Comparison of ENCODE assay signal across 16 cellular contexts in the genomic region with DNA sequence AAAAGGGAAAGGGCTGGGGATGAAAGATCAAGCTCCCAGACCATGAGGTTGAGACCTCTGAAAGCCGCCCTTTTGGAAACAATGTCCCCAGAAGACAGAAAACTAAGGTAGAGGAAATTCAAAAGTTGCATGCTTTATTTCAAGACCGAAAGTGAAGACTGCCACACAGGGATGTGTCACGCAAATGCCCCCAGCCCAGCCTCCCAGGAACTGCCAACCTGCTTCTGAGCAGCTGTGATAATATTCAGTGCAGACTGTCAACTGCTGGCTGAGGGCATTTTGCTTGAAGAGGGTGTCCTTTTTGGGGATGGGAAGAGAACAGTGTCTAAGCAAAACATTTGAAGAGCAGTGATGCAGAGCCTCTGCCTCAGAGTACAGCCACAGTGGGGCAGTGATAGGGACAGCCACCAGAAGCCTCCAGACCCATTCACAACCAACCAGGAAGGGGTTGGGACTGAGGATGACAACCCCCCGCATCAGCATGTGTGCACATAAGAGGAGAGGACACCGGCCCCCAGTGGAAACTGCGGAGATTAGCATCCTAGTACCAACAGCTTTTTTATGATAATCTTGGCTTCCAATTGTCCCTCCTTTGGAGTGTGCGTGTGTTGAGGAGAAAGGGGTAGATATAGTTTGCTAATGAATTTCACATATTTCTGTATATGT. TPM values are rescaled to one million over a fixed set of nuclear protein-coding genes. Genes with fewer than 3 reads are reported as not detected.
DNase-seq lines count a peak whose midpoint lies in the region; ATAC-seq, FAIRE-seq and TF ChIP-seq lines count a peak whose summit lies in the region.
"Had no signal": no experiment of that assay in that cellular context is flagged by ENCODE, and none has a peak within 500 bp of the region (broad histone marks: within the 10 kb centered on the region; RNA-seq: fewer than 3 reads in every experiment).

No MANE protein-coding gene starts in this region.

- TF ChIP-seq CTCF in A549 (IDR thresholded peaks at IDR 0.05) (no peak), K562 (IDR thresholded peaks at IDR 0.05 in 2 of 3, conservative IDR thresholded peaks at IDR 0.05 in 1 of 3; ENCODE audit: insufficient read depth in 2 of 3, low read depth in 1 of 3, low read length in 3 of 3) (peak; percentile 22 to 43 (median 39); a peak in 4 of 6 replicates)

- POLR2A ChIA-PET in A549 (lab: Yijun Ruan, JAX) = no interaction called here
- POLR2A ChIA-PET in K562 (lab: Yijun Ruan, JAX) = interaction anchor here (1.0 to 2.9 kb wide), 5 partner anchors 11 to 83 kb away, joined by 5 to 14 read pairs (median 6); a partner anchor contains a TSS

- DNase-seq in A549 (ENCODE audit: low read depth in 1 of 2, low spot score in 1 of 2) (peak in 1 of 2 experiments; percentile 28), GM18507 (ENCODE audit: extremely low spot score, insufficient read length, low read depth) (no peak), NCI-H69 (lab: John Stamatoyannopoulos, UW) (peak; percentile 8), K562 (ENCODE audit: extremely low read depth in 1 of 4, low spot score in 3 of 4) (peak in 2 of 4 experiments; percentile 45 to 60), NCI-H2107 treated with DMSO at 0.1 percent for 48 hours (lab: John Stamatoyannopoulos, UW; ENCODE audit: unreplicated experiment) (no peak), AG20443 (ENCODE audit: low spot score) (no peak)
- DNase-seq: activated CD4-positive, alpha-beta T cell treated with anti-CD3 and anti-CD28 coated beads, Interleukin-2, amount 50 U/mL, for 4 hours; activated effector memory CD4-positive, alpha-beta T cell treated with anti-CD3 and anti-CD28 coated beads, Interleukin-2, amount 50 U/mL, for 16 hours; left colon; NCI-H1092 treated with DMSO at 0.1 percent for 48 hours; NCI-H510A treated with DMSO at 0.1 percent for 48 hours; stimulated activated CD4-positive, alpha-beta T cell treated with anti-CD3 and anti-CD28 coated beads, Interleukin-12 subunit alpha, Interleukin-12 subunit beta, amount 100 ng/mL, for 4 hours had no signal

- ATAC-seq in A549 = peak; percentile 59 to 79; a peak in 5 of 6 replicates
- peak; percentile 92 for ATAC-seq in K562
- ATAC-seq in GM21360 (IDR thresholded peaks at IDR 0.05; ENCODE audit: unreplicated experiment) = no peak
- ATAC-seq in GM21390 (IDR thresholded peaks at IDR 0.05; ENCODE audit: unreplicated experiment) = no peak
- ATAC-seq: esophagus mucosa, left colon had no signal

- H3K4me1 ChIP-seq in A549 = no peaks in the 10 kb centered on the region
- no peaks in the 10 kb centered on the region for H3K4me1 ChIP-seq in K562 (replicated peaks in 1 of 2; ENCODE audit: control insufficient read depth in 2 of 2, insufficient read depth in 2 of 2, low read length in 2 of 2)

- BruUV-seq in K562 (replicated peaks; lab: Mats Ljungman, UMichigan) = no TSS peak

- no peaks in the 10 kb centered on the region for H3K9me1 ChIP-seq in K562 (ENCODE audit: control insufficient read depth, insufficient read depth, low read length)

- FAIRE-seq in A549 (lab: Jason Lieb, UNC) (no peak), GM18507 (lab: Jason Lieb, UNC) (peak; percentile 56), K562 (lab: Jason Lieb, UNC) (no peak)
- FAIRE-seq: astrocyte had no signal

- no peaks in the 10 kb centered on the region for H3K79me2 ChIP-seq in K562 (ENCODE audit: control insufficient read depth, insufficient read depth, low read length)

- TF ChIP-seq EP300 in A549 (IDR thresholded peaks at IDR 0.05) (no peak), K562 (IDR thresholded peaks at IDR 0.05; ENCODE audit: low read length) (no peak)

- intact Hi-C loops in K562 (cut with micrococcal nuclease) = no loop called here

- no peaks in the 10 kb centered on the region for H3K36me3 ChIP-seq in K562 (ENCODE audit: control insufficient read depth, insufficient read depth, low read length)

- 64% methylated on average over 6 of the region's 7 CpGs for WGBS in A549 (ENCODE audit: missing lambda C conversion rate)
- 4% methylated on average over 7 of the region's 7 CpGs for WGBS in K562 (ENCODE audit: insufficient coverage, low coverage, missing lambda C conversion rate)

- no peak overlapping the region for H3K4me3 ChIP-seq in A549
- no peak overlapping the region for H3K4me3 ChIP-seq in K562

- H3K4me2 ChIP-seq in A549 = no peak overlapping the region
- no peak overlapping the region for H3K4me2 ChIP-seq in K562 (ENCODE audit: insufficient read depth, low read length)

- H3K27me3 ChIP-seq in K562 (ENCODE audit: control insufficient read depth in 2 of 2, insufficient read depth in 2 of 2, low read length in 2 of 2) = peaks cover 20 to 38% of the 10 kb centered on the region in 2 experiments

- H3K9me3 ChIP-seq in A549 = no peaks in the 10 kb centered on the region
- no peaks in the 10 kb centered on the region for H3K9me3 ChIP-seq in K562 (replicated peaks; ENCODE audit: control insufficient read depth, insufficient read depth, low read depth, low read length)

- CTCF ChIA-PET in A549 (lab: Yijun Ruan, JAX) (interaction anchor here (1.3 kb wide), 1 partner anchor 26 kb away, joined by 6 read pairs; no protein-coding TSS in a partner anchor), K562 (lab: Yijun Ruan, JAX; ENCODE audit: low intra/inter-chr PET ratio) (interaction anchor here (0.5 kb wide), 1 partner anchor 81 kb away, joined by 3 read pairs; no protein-coding TSS in a partner anchor)

- H3K27ac ChIP-seq in A549 = no peak overlapping the region
- H3K27ac ChIP-seq in K562 (ENCODE audit: extremely low read depth, low read depth, low read length) = no peak overlapping the region

- TF ChIP-seq RAD21 in A549 (conservative IDR thresholded peaks at IDR 0.05 in 1 of 2, IDR thresholded peaks at IDR 0.05 in 1 of 2) (no peak), K562 (CRISPR knock-in tag; conservative IDR thresholded peaks at IDR 0.05 in 1 of 2, IDR thresholded peaks at IDR 0.05 in 1 of 2) (peak; percentile 22 to 65)

- no peak overlapping the region for H3K9ac ChIP-seq in K562 (ENCODE audit: insufficient read depth in 1 of 2, low read depth in 2 of 2, low read length in 2 of 2)

- TF ChIP-seq POLR2A in A549 (IDR thresholded peaks at IDR 0.05; ENCODE audit: low read length) (no peak), K562 (conservative IDR thresholded peaks at IDR 0.05) (no peak)

- in situ Hi-C loops in K562 (cut with MboI) = no loop called here

- H2AFZ ChIP-seq in K562 (ENCODE audit: low read depth, low read length) = no peak overlapping the region

- no peaks in the 10 kb centered on the region for H4K20me1 ChIP-seq in K562 (replicated peaks; ENCODE audit: control insufficient read depth, insufficient read depth, low read length)

TF ChIP-seq in A549, 52 proteins besides CTCF, POLR2A, EP300 and RAD21 (continues in another document):
- TF ChIP-seq MAZ (IDR thresholded peaks at IDR 0.05; ENCODE audit: borderline replicate concordance, low read depth, low read length) (no peak), ZC3H11A (IDR thresholded peaks at IDR 0.05) (no peak), RARB (CRISPR knock-in tag; IDR thresholded peaks at IDR 0.05) (no peak), PHF8 (IDR thresholded peaks at IDR 0.05; ENCODE audit: borderline replicate concordance, low read depth) (no peak), GATA3 (IDR thresholded peaks at IDR 0.05; ENCODE audit: borderline replicate concordance) (no peak)

TF ChIP-seq in K562, 482 proteins besides CTCF, POLR2A, EP300 and RAD21 (continues in another document):
- TF ChIP-seq, protein P1, sequence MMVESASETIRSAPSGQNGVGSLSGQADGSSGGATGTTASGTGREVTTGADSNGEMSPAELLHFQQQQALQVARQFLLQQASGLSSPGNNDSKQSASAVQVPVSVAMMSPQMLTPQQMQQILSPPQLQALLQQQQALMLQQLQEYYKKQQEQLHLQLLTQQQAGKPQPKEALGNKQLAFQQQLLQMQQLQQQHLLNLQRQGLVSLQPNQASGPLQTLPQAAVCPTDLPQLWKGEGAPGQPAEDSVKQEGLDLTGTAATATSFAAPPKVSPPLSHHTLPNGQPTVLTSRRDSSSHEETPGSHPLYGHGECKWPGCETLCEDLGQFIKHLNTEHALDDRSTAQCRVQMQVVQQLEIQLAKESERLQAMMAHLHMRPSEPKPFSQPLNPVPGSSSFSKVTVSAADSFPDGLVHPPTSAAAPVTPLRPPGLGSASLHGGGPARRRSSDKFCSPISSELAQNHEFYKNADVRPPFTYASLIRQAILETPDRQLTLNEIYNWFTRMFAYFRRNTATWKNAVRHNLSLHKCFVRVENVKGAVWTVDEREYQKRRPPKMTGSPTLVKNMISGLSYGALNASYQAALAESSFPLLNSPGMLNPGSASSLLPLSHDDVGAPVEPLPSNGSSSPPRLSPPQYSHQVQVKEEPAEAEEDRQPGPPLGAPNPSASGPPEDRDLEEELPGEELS (CRISPR knock-in tag; IDR thresholded peaks at IDR 0.05; ENCODE audit: borderline replicate concordance) = no peak
- TF ChIP-seq IFI16 (CRISPR knock-in tag; IDR thresholded peaks at IDR 0.05) (no peak), CBX2 (IDR thresholded peaks at IDR 0.05; ENCODE audit: insufficient read depth, low read length, poor library complexity, severe bottlenecking) (no peak), HDAC1 (IDR thresholded peaks at IDR 0.05) (no peak)

RNA-seq across cellular contexts. Expression of a gene that starts 34.7 kb away (rescaled TPM):
- 9.6 and 11.4 TPM in 2 replicates for polyA plus RNA-seq in A549 (2011; rRNA removed)
- polyA plus RNA-seq in A549 (2012; cell fraction: cytosol; rRNA removed) = 3.8 and 4.8 TPM in 2 replicates
- 6.3 and 8.0 TPM in 2 replicates for polyA plus RNA-seq in A549 (2012; cell fraction: nucleus; rRNA removed)
- polyA plus RNA-seq in A549 (2017; fragmentation: RNase III; extraction: RNeasy Plus Mini Kit Qiagen cat#74134 plus additional on column Dnase treatment) = 4.9 to 10.0 TPM (median 6.7 TPM) in 3 replicates
- 3.1 and 3.4 TPM in 2 replicates for polyA minus RNA-seq in A549 (2011; rRNA and poly(A)+ RNA removed)
- total RNA-seq in K562 (2011; cell fraction: chromatin; rRNA removed; ENCODE audit: low replicate concordance) = 6.9 and 15.2 TPM in 2 replicates
- total RNA-seq in K562 (2011; cell fraction: nucleolus; rRNA removed) = 7.7 and 8.9 TPM in 2 replicates
- total RNA-seq in K562 (2011; cell fraction: nucleoplasm; rRNA removed) = 12.5 and 15.0 TPM in 2 replicates
- 9.1 and 14.1 TPM in 2 replicates for total RNA-seq in K562 (2014; rRNA removed)
- 16.2 and 17.0 TPM in 2 replicates for total RNA-seq in K562 (2014; rRNA removed; fragmentation: Illumina TruSeq; extraction: Trizol)
- total RNA-seq in K562 (2015; rRNA removed; fragmentation: Illumina TruSeq; extraction: Trizol) = 14.3 and 15.2 TPM in 2 replicates
- total RNA-seq in K562 (2021) = 11.8 and 12.2 TPM in 2 replicates
- 12.4 and 13.7 TPM in 2 replicates for polyA plus RNA-seq in K562 (2011; rRNA removed)
- polyA plus RNA-seq in K562 (2011; cell fraction: cytosol; rRNA removed) = 4.6 and 7.2 TPM in 2 replicates
- 3.7 and 7.1 TPM in 2 replicates for polyA plus RNA-seq in K562 (2011; cell fraction: nucleus; rRNA removed)
- polyA plus RNA-seq in K562 (2012) = 7.3 and 11.7 TPM in 2 replicates
- polyA plus RNA-seq in K562 (2014; fragmentation: Illumina TruSeq; extraction: Trizol) = 14.4 and 16.9 TPM in 2 replicates
- 1 to 10 TPM; 2.9 to 4.8 TPM for polyA plus RNA-seq in K562 (2014; fragmentation: Nextera tagmentation; extraction: Ambion mirVana)
- 9.5 and 10.7 TPM in 2 replicates for polyA plus RNA-seq in K562 (2014; rRNA removed)
- polyA minus RNA-seq in K562 (2011; rRNA and poly(A)+ RNA removed) = 14.4 and 20.7 TPM in 2 replicates
- 3.3 and 5.5 TPM in 2 replicates for polyA minus RNA-seq in K562 (2011; cell fraction: cytosol; rRNA and poly(A)+ RNA removed)
- polyA minus RNA-seq in K562 (2011; cell fraction: nucleus; rRNA and poly(A)+ RNA removed) = 4.0 and 13.1 TPM in 2 replicates

Comparison
In these comparisons a context has a peak if more than half of its experiments do, and no peak if none do; other contexts are left out.
1. ATAC-seq: peak in A549 (2 of 2) and K562 (single experiment); none in GM21360 (single experiment) and GM21390 (single experiment).